ENCODE assay signal across 10 cellular contexts in genomic region chr2:221527759-221528444, GRCh38. TPM values are rescaled to one million over a fixed set of nuclear protein-coding genes. Genes with fewer than 3 reads are reported as not detected.
DNase-seq lines count a peak whose midpoint lies in the region; ATAC-seq, FAIRE-seq and TF ChIP-seq lines count a peak whose summit lies in the region.
"Had no signal": no experiment of that assay in that cellular context is flagged by ENCODE, and none has a peak within 500 bp of the region (broad histone marks: within the 10 kb centered on the region; RNA-seq: fewer than 3 reads in every experiment).

No MANE protein-coding gene starts in this region.

- no peaks in the 10 kb centered on the region for H3K36me3 Mint-ChIP-seq in activated naive CD4-positive, alpha-beta T cell treated with anti-CD3 and anti-CD28 coated beads for 36 hours (ENCODE audit: low read depth)
- H3K36me3 Mint-ChIP-seq in activated naive CD4-positive, alpha-beta T cell treated with anti-CD3 and anti-CD28 coated beads, Interleukin-2, amount 50 U/mL, for 72 hours: peaks cover 0 to 7% of the 10 kb centered on the region in 2 donors
- H3K36me3 Mint-ChIP-seq in activated naive CD8-positive, alpha-beta T cell treated with anti-CD3 and anti-CD28 coated beads, Interleukin-2, amount 50 U/mL, for 24 hours (ENCODE audit: low read depth): peaks cover 2% of the 10 kb centered on the region

- no peak for FAIRE-seq in HepG2 (lab: Jason Lieb, UNC)

- H3K9me3 ChIP-seq in HepG2 (ENCODE audit: low read length): no peaks in the 10 kb centered on the region
- H3K9me3 ChIP-seq in upper lobe of left lung: no peaks in the 10 kb centered on the region

- no peak for DNase-seq in activated naive CD4-positive, alpha-beta T cell treated with anti-CD3 and anti-CD28 coated beads for 36 hours
- DNase-seq in activated naive CD4-positive, alpha-beta T cell treated with anti-CD3 and anti-CD28 coated beads, Interleukin-2, amount 50 U/mL, for 72 hours (ENCODE audit: low spot score in 2 of 2): no peak
- DNase-seq in activated naive CD8-positive, alpha-beta T cell treated with anti-CD3 and anti-CD28 coated beads, Interleukin-2, amount 50 U/mL, for 24 hours: no peak
- DNase-seq in HepG2 (ENCODE audit: low spot score) (peak; percentile 21), upper lobe of left lung (no peak), NCI-H1436 treated with DMSO at 0.1 percent for 48 hours (lab: John Stamatoyannopoulos, UW) (no peak), foreskin melanocyte (no peak), epidermal melanocyte (ENCODE audit: insufficient read length, low spot score) (no peak)
- DNase-seq: AML-193; stimulated activated naive CD8-positive, alpha-beta T cell treated with anti-CD3 and anti-CD28 coated beads, Interleukin-15, Interleukin-2, amounts not matched to agents 100 U/mL and 50 U/mL, for 24 hours had no signal

- H3K4me1 ChIP-seq in HepG2 (ENCODE audit: insufficient read depth, low read length) (no peaks in the 10 kb centered on the region), upper lobe of left lung (peaks cover 31 to 44% (median 35%) of the 10 kb centered on the region in 4 donors)

- H4K20me1 ChIP-seq in HepG2 (ENCODE audit: insufficient read depth, low read length): no peaks in the 10 kb centered on the region

- TF ChIP-seq EP300 in HepG2 (IDR thresholded peaks at IDR 0.05; ENCODE audit: low read depth in 2 of 2, low read length in 2 of 2): no peak
- TF ChIP-seq EP300 in HepG2 (CRISPR knock-in tag; IDR thresholded peaks at IDR 0.05; ENCODE audit: borderline replicate concordance): no peak
- TF ChIP-seq EP300 in upper lobe of left lung (IDR thresholded peaks at IDR 0.05): no peak

- TF ChIP-seq POLR2A in HepG2 (IDR thresholded peaks at IDR 0.05; ENCODE audit: insufficient read depth in 1 of 2, low read depth in 2 of 2, low read length in 2 of 2) (no peak), upper lobe of left lung (IDR thresholded peaks at IDR 0.05) (no peak)

- H3K4me3 ChIP-seq in HepG2 (replicated peaks in 1 of 3; ENCODE audit: insufficient read depth in 1 of 3, low read depth in 2 of 3, low read length in 3 of 3) (no peak overlapping the region), upper lobe of left lung (no peak overlapping the region)

- CTCF ChIA-PET in activated naive CD4-positive, alpha-beta T cell treated with anti-CD3 and anti-CD28 coated beads for 36 hours (lab: Charles Lee): no interaction called here
- CTCF ChIA-PET in HepG2 (lab: Yijun Ruan, JAX; ENCODE audit: low intra/inter-chr PET ratio, low total read pairs): no interaction called here

- in situ Hi-C loops in HepG2 (cut with HindIII; ENCODE audit: extremely low pct_ligation_motif_present, low pct_unique_long_range_greater_than_20kb): no loop called here

- no peaks in the 10 kb centered on the region for H3K36me3 ChIP-seq in HepG2 (replicated peaks in 1 of 2; ENCODE audit: control insufficient read depth in 1 of 2, insufficient read depth in 2 of 2, low read length in 2 of 2)
- H3K36me3 ChIP-seq in upper lobe of left lung: no peaks in the 10 kb centered on the region

- POLR2A ChIA-PET in HepG2 (lab: Yijun Ruan, JAX): no interaction called here

- no peak overlapping the region for H3K9ac ChIP-seq in HepG2 (ENCODE audit: insufficient read depth, low read depth, low read length)

- H3K27me3 Mint-ChIP-seq in activated naive CD4-positive, alpha-beta T cell treated with anti-CD3 and anti-CD28 coated beads for 36 hours (ENCODE audit: low read depth): no peaks in the 10 kb centered on the region
- H3K27me3 Mint-ChIP-seq in activated naive CD8-positive, alpha-beta T cell treated with anti-CD3 and anti-CD28 coated beads, Interleukin-2, amount 50 U/mL, for 24 hours: no peaks in the 10 kb centered on the region

- H2AFZ ChIP-seq in HepG2 (ENCODE audit: low read length): no peak overlapping the region

- H3K9me3 Mint-ChIP-seq in activated naive CD4-positive, alpha-beta T cell treated with anti-CD3 and anti-CD28 coated beads for 36 hours: no peaks in the 10 kb centered on the region
- peaks cover 0 to 4% of the 10 kb centered on the region in 2 donors for H3K9me3 Mint-ChIP-seq in activated naive CD4-positive, alpha-beta T cell treated with anti-CD3 and anti-CD28 coated beads, Interleukin-2, amount 50 U/mL, for 72 hours
- no peaks in the 10 kb centered on the region for H3K9me3 Mint-ChIP-seq in activated naive CD8-positive, alpha-beta T cell treated with anti-CD3 and anti-CD28 coated beads, Interleukin-2, amount 50 U/mL, for 24 hours

- no peak for TF ChIP-seq RAD21 in HepG2 (CRISPR knock-in tag; IDR thresholded peaks at IDR 0.05)

- TF ChIP-seq CTCF in HepG2 (CRISPR knock-in tag; IDR thresholded peaks at IDR 0.05): no peak
- no peak for TF ChIP-seq CTCF in upper lobe of left lung (IDR thresholded peaks at IDR 0.05)

- BruUV-seq in HepG2 (replicated peaks; lab: Mats Ljungman, UMichigan): no TSS peak

- H3K27me3 ChIP-seq in HepG2 (ENCODE audit: control insufficient read depth in 1 of 2, insufficient read depth in 2 of 2, low read length in 2 of 2) (peaks cover 0 to 20% of the 10 kb centered on the region in 2 experiments; a peak in 4 of 5 replicates), upper lobe of left lung (no peaks in the 10 kb centered on the region)

- no peaks in the 10 kb centered on the region for H3K79me2 ChIP-seq in HepG2 (ENCODE audit: insufficient read depth, low read length)

- intact Hi-C loops in activated naive CD4-positive, alpha-beta T cell treated with anti-CD3 and anti-CD28 coated beads for 36 hours (cut with micrococcal nuclease): no loop called here
- intact Hi-C loops in HepG2 (cut with micrococcal nuclease; ENCODE audit: unreplicated experiment): no loop called here

- no peak overlapping the region for H3K4me2 ChIP-seq in HepG2 (ENCODE audit: low read depth, low read length)

- peaks cover 40% of the 10 kb centered on the region for H3K4me1 Mint-ChIP-seq in activated naive CD4-positive, alpha-beta T cell treated with anti-CD3 and anti-CD28 coated beads for 36 hours (ENCODE audit: low read depth)
- H3K4me1 Mint-ChIP-seq in activated naive CD8-positive, alpha-beta T cell treated with anti-CD3 and anti-CD28 coated beads, Interleukin-2, amount 50 U/mL, for 24 hours: peaks cover 33% of the 10 kb centered on the region

- no peak for ATAC-seq in activated naive CD4-positive, alpha-beta T cell treated with anti-CD3 and anti-CD28 coated beads, Interleukin-2, amount 50 U/mL, for 72 hours
- no peak for ATAC-seq in activated naive CD8-positive, alpha-beta T cell treated with anti-CD3 and anti-CD28 coated beads, Interleukin-2, amount 50 U/mL, for 24 hours
- ATAC-seq in HepG2 (no peak), upper lobe of left lung (ENCODE audit: low FRiP score in 2 of 2) (peak; percentile 27 to 43)
- ATAC-seq: stimulated activated naive CD8-positive, alpha-beta T cell treated with anti-CD3 and anti-CD28 coated beads, Interleukin-15, Interleukin-2, amounts not matched to agents 100 U/mL and 50 U/mL, for 24 hours had no signal

- peak overlapping the region; percentile 28 for H3K27ac Mint-ChIP-seq in activated naive CD4-positive, alpha-beta T cell treated with anti-CD3 and anti-CD28 coated beads for 36 hours
- peak overlapping the region in 1 of 2 donors; percentile 34 for H3K27ac Mint-ChIP-seq in activated naive CD4-positive, alpha-beta T cell treated with anti-CD3 and anti-CD28 coated beads, Interleukin-2, amount 50 U/mL, for 72 hours
- peak overlapping the region; percentile 57 for H3K27ac Mint-ChIP-seq in activated naive CD8-positive, alpha-beta T cell treated with anti-CD3 and anti-CD28 coated beads, Interleukin-2, amount 50 U/mL, for 24 hours

- 5% methylated on average over 9 of the region's 9 CpGs for WGBS in HepG2 (ENCODE audit: low lambda C conversion rate)
- WGBS in upper lobe of left lung, 2 donors: 29 to 33% methylated on average over 9 of the region's 9 CpGs

- peak overlapping the region; percentile 32 for H3K4me3 Mint-ChIP-seq in activated naive CD4-positive, alpha-beta T cell treated with anti-CD3 and anti-CD28 coated beads for 36 hours
- no peak overlapping the region for H3K4me3 Mint-ChIP-seq in activated naive CD8-positive, alpha-beta T cell treated with anti-CD3 and anti-CD28 coated beads, Interleukin-2, amount 50 U/mL, for 24 hours

- no peak overlapping the region for H3K27ac ChIP-seq in HepG2 (ENCODE audit: extremely low read length, insufficient read depth, low read length)
- H3K27ac ChIP-seq in upper lobe of left lung: peak overlapping the region; percentile 45 to 71 (median 64)

TF ChIP-seq in HepG2, 621 proteins besides CTCF, POLR2A, EP300 and RAD21 (continues in another document):
- TF ChIP-seq NAIF1 (CRISPR knock-in tag; IDR thresholded peaks at IDR 0.05; ENCODE audit: borderline replicate concordance) (no peak), FOXP1 (IDR thresholded peaks at IDR 0.05) (no peak), FOXP1 (CRISPR knock-in tag; IDR thresholded peaks at IDR 0.05) (no peak), ZMYM2 (CRISPR knock-in tag; IDR thresholded peaks at IDR 0.05) (no peak)

RNA-seq across cellular contexts. Expression of gene EPHA4, which starts 44.2 kb away (rescaled TPM):
- total RNA-seq in activated naive CD4-positive, alpha-beta T cell treated with anti-CD3 and anti-CD28 coated beads for 36 hours: 1 to 10 TPM; 1.3 to 3.0 TPM
- 1 to 10 TPM in 1 of 2 donors, under 1 TPM in 1; 0.73 to 5.2 TPM for total RNA-seq in activated naive CD4-positive, alpha-beta T cell treated with anti-CD3 and anti-CD28 coated beads, Interleukin-2, amount 50 U/mL, for 72 hours
- total RNA-seq in HepG2 (2016; rRNA removed; fragmentation: Illumina TruSeq; extraction: Trizol) (not detected in 2 replicates), upper lobe of left lung (10 to 100 TPM in 5 of 6 donors, 1 to 10 TPM in 1; 9.5 to 33.5 (median 22.3) TPM)
- total RNA-seq in HepG2 (2016; cell fraction: cytosol; rRNA removed; fragmentation: Illumina TruSeq; extraction: Trizol; ENCODE audit: low read depth): not detected in 2 replicates
- not detected in 2 replicates for total RNA-seq in HepG2 (2016; cell fraction: insoluble cytoplasmic fraction; rRNA removed; fragmentation: Illumina TruSeq; extraction: Trizol)
- total RNA-seq in HepG2 (2016; cell fraction: membrane; rRNA removed; fragmentation: Illumina TruSeq; extraction: Trizol): not detected in 2 replicates
- not detected in 2 replicates for total RNA-seq in HepG2 (2016; cell fraction: nucleus; rRNA removed; fragmentation: Illumina TruSeq; extraction: Trizol)
- not detected in 2 replicates for polyA plus RNA-seq in HepG2 (2011; rRNA removed)
- polyA plus RNA-seq in HepG2 (2011; cell fraction: cytosol; rRNA removed): not detected in 2 replicates
- not detected in 2 replicates for polyA plus RNA-seq in HepG2 (2011; cell fraction: nucleus; rRNA removed)
- not detected in 2 replicates for polyA plus RNA-seq in HepG2 (2012)
- polyA plus RNA-seq in HepG2 (2016; cell fraction: cytosol; fragmentation: Illumina TruSeq; extraction: Trizol; ENCODE audit: low read depth): not detected in 2 replicates
- not detected in 2 replicates for polyA plus RNA-seq in HepG2 (2016; cell fraction: insoluble cytoplasmic fraction; fragmentation: Illumina TruSeq; extraction: Trizol; ENCODE audit: low read depth)
- polyA plus RNA-seq in HepG2 (2016; cell fraction: membrane; fragmentation: Illumina TruSeq; extraction: Trizol; ENCODE audit: low read depth): not detected in 2 replicates
- not detected in 2 replicates for polyA plus RNA-seq in HepG2 (2016; cell fraction: nucleus; fragmentation: Illumina TruSeq; extraction: Trizol; ENCODE audit: insufficient read depth, low read depth)
- not detected in 2 replicates for polyA minus RNA-seq in HepG2 (2011; rRNA and poly(A)+ RNA removed; ENCODE audit: low replicate concordance)
- polyA minus RNA-seq in HepG2 (2011; cell fraction: cytosol; rRNA and poly(A)+ RNA removed): not detected in 2 replicates
- polyA minus RNA-seq in HepG2 (2011; cell fraction: nucleus; rRNA and poly(A)+ RNA removed): not detected in 2 replicates

Comparison
In these comparisons a context has a peak if more than half of its experiments do, and no peak if none do; other contexts are left out.
1. ATAC-seq: peak in upper lobe of left lung (2 of 2); none in activated naive CD4-positive, alpha-beta T cell treated with anti-CD3 and anti-CD28 coated beads, Interleukin-2, amount 50 U/mL, for 72 hours (0 of 2), activated naive CD8-positive, alpha-beta T cell treated with anti-CD3 and anti-CD28 coated beads, Interleukin-2, amount 50 U/mL, for 24 hours (single experiment) and HepG2 (single experiment).